ENCODE assay signal across 2 cellular contexts in the genomic region with DNA sequence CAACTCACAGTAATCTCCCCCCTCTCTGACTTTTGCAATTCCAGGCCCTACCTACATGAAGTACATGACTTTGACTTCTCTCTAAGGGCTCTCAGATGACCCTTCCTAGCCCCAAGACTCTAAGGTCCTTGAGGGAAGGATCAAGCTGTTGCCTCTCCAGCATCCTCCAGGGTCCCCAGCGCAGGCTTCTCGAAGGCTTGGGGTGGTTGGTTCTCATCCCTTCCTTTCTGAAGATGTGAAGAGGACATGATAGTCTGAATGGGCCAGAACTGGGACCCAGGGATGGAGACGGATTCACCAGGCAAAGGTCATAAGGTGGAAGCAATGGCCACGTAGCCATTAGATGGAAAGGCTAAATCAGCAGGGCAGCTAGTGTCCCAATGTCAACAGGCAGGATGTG.
TF ChIP-seq lines count a peak whose summit lies in the region.

No MANE protein-coding gene starts in this region.

TF ChIP-seq in IMR-90, 13 proteins besides CTCF, POLR2A, EP300 and RAD21:
- TF ChIP-seq RFX5 (IDR thresholded peaks at IDR 0.05; ENCODE audit: low read depth, low read length) (no peak), MXI1 (IDR thresholded peaks at IDR 0.05; ENCODE audit: borderline replicate concordance, low read depth, low read length) (no peak), MAFK (IDR thresholded peaks at IDR 0.05; ENCODE audit: low read depth, low read length) (no peak), MAZ (IDR thresholded peaks at IDR 0.05; ENCODE audit: borderline replicate concordance, low read depth, low read length) (no peak), CEBPB (IDR thresholded peaks at IDR 0.05; ENCODE audit: low read depth, low read length) (no peak), FOS (IDR thresholded peaks at IDR 0.05; ENCODE audit: low read depth, low read length) (no peak)
- TF ChIP-seq, protein P1, sequence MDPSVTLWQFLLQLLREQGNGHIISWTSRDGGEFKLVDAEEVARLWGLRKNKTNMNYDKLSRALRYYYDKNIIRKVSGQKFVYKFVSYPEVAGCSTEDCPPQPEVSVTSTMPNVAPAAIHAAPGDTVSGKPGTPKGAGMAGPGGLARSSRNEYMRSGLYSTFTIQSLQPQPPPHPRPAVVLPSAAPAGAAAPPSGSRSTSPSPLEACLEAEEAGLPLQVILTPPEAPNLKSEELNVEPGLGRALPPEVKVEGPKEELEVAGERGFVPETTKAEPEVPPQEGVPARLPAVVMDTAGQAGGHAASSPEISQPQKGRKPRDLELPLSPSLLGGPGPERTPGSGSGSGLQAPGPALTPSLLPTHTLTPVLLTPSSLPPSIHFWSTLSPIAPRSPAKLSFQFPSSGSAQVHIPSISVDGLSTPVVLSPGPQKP (IDR thresholded peaks at IDR 0.05; ENCODE audit: borderline replicate concordance, low read depth, low read length) = no peak

TF ChIP-seq in H1, 55 proteins besides CTCF, POLR2A, EP300 and RAD21:
- no peak for TF ChIP-seq USF2 (IDR thresholded peaks at IDR 0.05; ENCODE audit: low read length)
- no peak for TF ChIP-seq ATF3 (IDR thresholded peaks at IDR 0.05; ENCODE audit: insufficient read depth, low read depth, low read length)
- no peak for TF ChIP-seq HDAC2 (IDR thresholded peaks at IDR 0.05; ENCODE audit: borderline replicate concordance in 1 of 2, low read depth in 2 of 2, low read length in 2 of 2)
- no peak for TF ChIP-seq FOSL1 (IDR thresholded peaks at IDR 0.05; ENCODE audit: insufficient read depth, low read depth, low read length)
- TF ChIP-seq BRCA1 (IDR thresholded peaks at IDR 0.05; ENCODE audit: low read depth, low read length) = no peak
